In genomic region chr5:84017704-84018240, GRCh38 we compare ENCODE assay signal across 1 cellular context.
TF ChIP-seq lines count a peak whose summit lies in the region.

No MANE protein-coding gene starts in this region.

TF ChIP-seq in HCT116, 20 proteins besides CTCF, POLR2A, EP300 and RAD21 (continued from another document):
- no peak for TF ChIP-seq REST (IDR thresholded peaks at IDR 0.05; ENCODE audit: low read depth)
- no peak for TF ChIP-seq ELF1 (IDR thresholded peaks at IDR 0.05; ENCODE audit: borderline replicate concordance, low read depth)
- TF ChIP-seq POLR2AphosphoS5 (IDR thresholded peaks at IDR 0.05; ENCODE audit: low read depth, low read length): no peak
- no peak for TF ChIP-seq TCF7L2 (IDR thresholded peaks at IDR 0.05; ENCODE audit: borderline replicate concordance, extremely low read depth, insufficient read depth, insufficient read length)
- no peak for TF ChIP-seq FOSL1 (IDR thresholded peaks at IDR 0.05; ENCODE audit: low read depth)
- no peak for TF ChIP-seq CBX3 (IDR thresholded peaks at IDR 0.05; ENCODE audit: low read depth)
- TF ChIP-seq SIN3A (IDR thresholded peaks at IDR 0.05; ENCODE audit: low read depth): no peak
- no peak for TF ChIP-seq ZBTB33 (IDR thresholded peaks at IDR 0.05; ENCODE audit: extremely low read depth, insufficient replicate concordance, low read length)
- TF ChIP-seq EZH2 (IDR thresholded peaks at IDR 0.05): no peak
- no peak for TF ChIP-seq ATF3 (IDR thresholded peaks at IDR 0.05)
- TF ChIP-seq JUND (IDR thresholded peaks at IDR 0.05): no peak
- TF ChIP-seq ZFX (IDR thresholded peaks at IDR 0.05): no peak
- no peak for TF ChIP-seq EZH2phosphoT487 (IDR thresholded peaks at IDR 0.05; ENCODE audit: borderline replicate concordance)
- TF ChIP-seq CEBPB (IDR thresholded peaks at IDR 0.05; ENCODE audit: low read depth): no peak
- no peak for TF ChIP-seq ZNF274 (IDR thresholded peaks at IDR 0.05; ENCODE audit: low read depth, low read length)
- TF ChIP-seq EGR1 (IDR thresholded peaks at IDR 0.05; ENCODE audit: low read depth): no peak
